ENCODE assay signal across 9 cellular contexts in the genomic region with DNA sequence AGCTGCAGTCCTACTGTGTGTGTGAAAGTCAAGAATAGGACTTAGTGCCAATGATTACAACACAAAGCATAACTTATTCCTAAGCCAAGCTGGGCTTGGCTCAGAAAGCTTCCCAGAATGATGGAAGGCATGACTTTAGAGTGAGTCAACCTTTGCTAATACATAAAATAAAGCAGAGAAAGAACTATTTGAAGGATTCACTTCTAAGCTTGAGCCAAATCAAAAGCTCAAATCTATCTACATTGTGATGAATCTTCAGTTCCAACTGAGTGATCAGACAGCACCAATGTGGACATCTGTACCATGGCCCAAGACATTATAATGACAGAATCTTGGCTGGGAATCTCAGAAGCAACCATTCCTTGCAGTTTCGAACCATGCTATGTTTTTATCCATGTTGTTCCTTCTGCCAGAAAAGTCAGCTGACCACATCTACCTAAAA. TPM values are rescaled to one million over a fixed set of nuclear protein-coding genes. Genes with fewer than 3 reads are reported as not detected.
A peak's percentile ranks its signal among the peaks of the same experiment; 100 is the strongest.
DNase-seq lines count a peak whose midpoint lies in the region; ATAC-seq, FAIRE-seq and TF ChIP-seq lines count a peak whose summit lies in the region.
"Had no signal": no experiment of that assay in that cellular context is flagged by ENCODE, and none has a peak within 500 bp of the region (broad histone marks: within the 10 kb centered on the region; RNA-seq: fewer than 3 reads in every experiment).

No MANE protein-coding gene starts in this region.

- DNase-seq in stimulated activated naive CD8-positive, alpha-beta T cell treated with anti-CD3 and anti-CD28 coated beads, Interleukin-15, Interleukin-2, amounts not matched to agents 100 U/mL and 50 U/mL, for 24 hours, result no peak
- peak; percentile 94 for DNase-seq in amniotic epithelial cell (ENCODE audit: low read depth)
- DNase-seq in iris pigment epithelial cell (ENCODE audit: low read depth), result peak; percentile 92
- DNase-seq in DMS 273 treated with DMSO at 0.1 percent for 48 hours (lab: John Stamatoyannopoulos, UW), result no peak
- no peak for DNase-seq in HepG2 (ENCODE audit: low spot score)
- DNase-seq in GM13977 (ENCODE audit: low spot score), result no peak
- DNase-seq: NCI-H187 had no signal

- no peaks in the 10 kb centered on the region for H3K9me3 Mint-ChIP-seq in stimulated activated naive CD8-positive, alpha-beta T cell treated with anti-CD3 and anti-CD28 coated beads, Interleukin-15, Interleukin-2, amounts not matched to agents 100 ng/mL and 50 ng/mL, for 24 hours

- no peak for TF ChIP-seq POLR2A in HepG2 (IDR thresholded peaks at IDR 0.05; ENCODE audit: insufficient read depth in 1 of 2, low read depth in 2 of 2, low read length in 2 of 2)

- H4K20me1 ChIP-seq in HepG2 (ENCODE audit: insufficient read depth, low read length), result no peaks in the 10 kb centered on the region

- POLR2A ChIA-PET in HepG2 (lab: Yijun Ruan, JAX), result no interaction called here

- TF ChIP-seq EP300 in HepG2 (IDR thresholded peaks at IDR 0.05; ENCODE audit: low read depth in 2 of 2, low read length in 2 of 2) (no peak), HepG2 (CRISPR knock-in tag; IDR thresholded peaks at IDR 0.05; ENCODE audit: borderline replicate concordance) (no peak)

- FAIRE-seq in HepG2 (lab: Jason Lieb, UNC), result no peak

- H3K27ac Mint-ChIP-seq in stimulated activated naive CD8-positive, alpha-beta T cell treated with anti-CD3 and anti-CD28 coated beads, Interleukin-15, Interleukin-2, amounts not matched to agents 100 ng/mL and 50 ng/mL, for 24 hours, result peak overlapping the region; percentile 100

- H3K27me3 ChIP-seq in HepG2 (ENCODE audit: control insufficient read depth in 1 of 2, insufficient read depth in 2 of 2, low read length in 2 of 2), result no peaks in the 10 kb centered on the region

- no peaks in the 10 kb centered on the region for H3K4me1 ChIP-seq in HepG2 (ENCODE audit: insufficient read depth, low read length)

- no peaks in the 10 kb centered on the region for H3K79me2 ChIP-seq in HepG2 (ENCODE audit: insufficient read depth, low read length)

- no peak for TF ChIP-seq RAD21 in HepG2 (CRISPR knock-in tag; IDR thresholded peaks at IDR 0.05)

- H3K9ac ChIP-seq in HepG2 (ENCODE audit: insufficient read depth, low read depth, low read length), result no peak overlapping the region

- H3K4me3 ChIP-seq in HepG2 (replicated peaks in 1 of 3; ENCODE audit: insufficient read depth in 1 of 3, low read depth in 2 of 3, low read length in 3 of 3), result no peak overlapping the region

- intact Hi-C loops in HepG2 (cut with micrococcal nuclease; ENCODE audit: unreplicated experiment), result no loop called here

- peaks cover 7 to 32% of the 10 kb centered on the region in 2 experiments; a peak in 4 of 5 replicates for H3K36me3 ChIP-seq in HepG2 (replicated peaks in 1 of 2; ENCODE audit: control insufficient read depth in 1 of 2, insufficient read depth in 2 of 2, low read length in 2 of 2)

- H3K9me3 ChIP-seq in HepG2 (ENCODE audit: low read length), result no peaks in the 10 kb centered on the region

- H3K4me3 Mint-ChIP-seq in stimulated activated naive CD8-positive, alpha-beta T cell treated with anti-CD3 and anti-CD28 coated beads, Interleukin-15, Interleukin-2, amounts not matched to agents 100 ng/mL and 50 ng/mL, for 24 hours, result peak overlapping the region; percentile 64

- no peak overlapping the region for H3K27ac ChIP-seq in HepG2 (ENCODE audit: extremely low read length, insufficient read depth, low read length)

- no peak for ATAC-seq in stimulated activated naive CD8-positive, alpha-beta T cell treated with anti-CD3 and anti-CD28 coated beads, Interleukin-15, Interleukin-2, amounts not matched to agents 100 U/mL and 50 U/mL, for 24 hours
- ATAC-seq in GM21825 (IDR thresholded peaks at IDR 0.05; ENCODE audit: unreplicated experiment), result no peak
- no peak for ATAC-seq in HepG2

- WGBS in HepG2 (ENCODE audit: low lambda C conversion rate), result 100% methylated on average over 1 of the region's 1 CpG

- peaks cover 90% of the 10 kb centered on the region for H3K4me1 Mint-ChIP-seq in stimulated activated naive CD8-positive, alpha-beta T cell treated with anti-CD3 and anti-CD28 coated beads, Interleukin-15, Interleukin-2, amounts not matched to agents 100 ng/mL and 50 ng/mL, for 24 hours (ENCODE audit: low read depth)

- no peak overlapping the region for H3K4me2 ChIP-seq in HepG2 (ENCODE audit: low read depth, low read length)

- no peaks in the 10 kb centered on the region for H3K27me3 Mint-ChIP-seq in stimulated activated naive CD8-positive, alpha-beta T cell treated with anti-CD3 and anti-CD28 coated beads, Interleukin-15, Interleukin-2, amounts not matched to agents 100 ng/mL and 50 ng/mL, for 24 hours

- no TSS peak for BruUV-seq in HepG2 (replicated peaks; lab: Mats Ljungman, UMichigan)

- no peak for TF ChIP-seq CTCF in HepG2 (CRISPR knock-in tag; IDR thresholded peaks at IDR 0.05)
- no peak for TF ChIP-seq CTCF in GM13977 (IDR thresholded peaks at IDR 0.05; ENCODE audit: extremely low read depth, insufficient read depth, missing control alignments)

- CTCF ChIA-PET in HepG2 (lab: Yijun Ruan, JAX; ENCODE audit: low intra/inter-chr PET ratio, low total read pairs), result no interaction called here

- peaks cover 55% of the 10 kb centered on the region for H3K36me3 Mint-ChIP-seq in stimulated activated naive CD8-positive, alpha-beta T cell treated with anti-CD3 and anti-CD28 coated beads, Interleukin-15, Interleukin-2, amounts not matched to agents 100 ng/mL and 50 ng/mL, for 24 hours (ENCODE audit: low read depth)

- H2AFZ ChIP-seq in HepG2 (ENCODE audit: low read length), result no peak overlapping the region

- in situ Hi-C loops in HepG2 (cut with HindIII; ENCODE audit: extremely low pct_ligation_motif_present, low pct_unique_long_range_greater_than_20kb), result no loop called here
- in situ Hi-C loops in GM13977 (cut with MboI; ENCODE audit: low pct_unique_long_range_greater_than_20kb, low sequenced_read_pairs, unreplicated experiment), result no loop called here

TF ChIP-seq in HepG2, 621 proteins besides CTCF, POLR2A, EP300 and RAD21 (continues in another document):
- no peak for TF ChIP-seq REXO4 (CRISPR knock-in tag; IDR thresholded peaks at IDR 0.05; ENCODE audit: borderline replicate concordance)
- no peak for TF ChIP-seq ZNF235 (CRISPR knock-in tag; IDR thresholded peaks at IDR 0.05; ENCODE audit: borderline replicate concordance)
- TF ChIP-seq ZSCAN20 (CRISPR knock-in tag; IDR thresholded peaks at IDR 0.05; ENCODE audit: borderline replicate concordance), result no peak
- no peak for TF ChIP-seq ZNF460 (CRISPR knock-in tag; IDR thresholded peaks at IDR 0.05; ENCODE audit: borderline replicate concordance)
- TF ChIP-seq NRL (CRISPR knock-in tag; IDR thresholded peaks at IDR 0.05; ENCODE audit: borderline replicate concordance), result no peak
- no peak for TF ChIP-seq GATA4 (IDR thresholded peaks at IDR 0.05; ENCODE audit: borderline replicate concordance, low read depth)
- no peak for TF ChIP-seq TOPORS (CRISPR knock-in tag; IDR thresholded peaks at IDR 0.05)

RNA-seq across cellular contexts. Expression of gene SMG6, which starts 41.4 kb away (rescaled TPM):
- 14.6 and 15.4 TPM in 2 replicates for total RNA-seq in HepG2 (2016; rRNA removed; fragmentation: Illumina TruSeq; extraction: Trizol)
- total RNA-seq in HepG2 (2016; cell fraction: cytosol; rRNA removed; fragmentation: Illumina TruSeq; extraction: Trizol; ENCODE audit: low read depth), result 2.2 and 3.5 TPM in 2 replicates
- total RNA-seq in HepG2 (2016; cell fraction: insoluble cytoplasmic fraction; rRNA removed; fragmentation: Illumina TruSeq; extraction: Trizol), result 11.0 and 14.8 TPM in 2 replicates
- total RNA-seq in HepG2 (2016; cell fraction: membrane; rRNA removed; fragmentation: Illumina TruSeq; extraction: Trizol), result 6.6 and 7.0 TPM in 2 replicates
- 13.5 and 16.7 TPM in 2 replicates for total RNA-seq in HepG2 (2016; cell fraction: nucleus; rRNA removed; fragmentation: Illumina TruSeq; extraction: Trizol)
- 4.6 and 5.8 TPM in 2 replicates for polyA plus RNA-seq in HepG2 (2011; rRNA removed)
- 4.1 and 4.8 TPM in 2 replicates for polyA plus RNA-seq in HepG2 (2011; cell fraction: cytosol; rRNA removed)
- 16.8 and 17.7 TPM in 2 replicates for polyA plus RNA-seq in HepG2 (2011; cell fraction: nucleus; rRNA removed)
- polyA plus RNA-seq in HepG2 (2012), result 9.1 and 10.3 TPM in 2 replicates
- polyA plus RNA-seq in HepG2 (2016; cell fraction: cytosol; fragmentation: Illumina TruSeq; extraction: Trizol; ENCODE audit: low read depth), result 2.3 and 2.7 TPM in 2 replicates
- 14.7 and 21.4 TPM in 2 replicates for polyA plus RNA-seq in HepG2 (2016; cell fraction: insoluble cytoplasmic fraction; fragmentation: Illumina TruSeq; extraction: Trizol; ENCODE audit: low read depth)
- polyA plus RNA-seq in HepG2 (2016; cell fraction: membrane; fragmentation: Illumina TruSeq; extraction: Trizol; ENCODE audit: low read depth), result 6.2 and 6.9 TPM in 2 replicates
- polyA plus RNA-seq in HepG2 (2016; cell fraction: nucleus; fragmentation: Illumina TruSeq; extraction: Trizol; ENCODE audit: insufficient read depth, low read depth), result 18.3 and 27.9 TPM in 2 replicates
- 14.2 and 22.5 TPM in 2 replicates for polyA minus RNA-seq in HepG2 (2011; rRNA and poly(A)+ RNA removed; ENCODE audit: low replicate concordance)
- 4.9 and 7.2 TPM in 2 replicates for polyA minus RNA-seq in HepG2 (2011; cell fraction: cytosol; rRNA and poly(A)+ RNA removed)
- polyA minus RNA-seq in HepG2 (2011; cell fraction: nucleus; rRNA and poly(A)+ RNA removed), result 12.0 and 15.0 TPM in 2 replicates

RNA-seq across cellular contexts. Expression of gene SRR, which starts 41.6 kb away (rescaled TPM):
- total RNA-seq in HepG2 (2016; rRNA removed; fragmentation: Illumina TruSeq; extraction: Trizol), result 3.6 and 8.5 TPM in 2 replicates
- total RNA-seq in HepG2 (2016; cell fraction: cytosol; rRNA removed; fragmentation: Illumina TruSeq; extraction: Trizol; ENCODE audit: low read depth), result 1.7 and 4.0 TPM in 2 replicates
- 5.4 and 6.1 TPM in 2 replicates for total RNA-seq in HepG2 (2016; cell fraction: insoluble cytoplasmic fraction; rRNA removed; fragmentation: Illumina TruSeq; extraction: Trizol)
- total RNA-seq in HepG2 (2016; cell fraction: membrane; rRNA removed; fragmentation: Illumina TruSeq; extraction: Trizol), result 1.9 and 2.4 TPM in 2 replicates
- 2.2 and 2.6 TPM in 2 replicates for total RNA-seq in HepG2 (2016; cell fraction: nucleus; rRNA removed; fragmentation: Illumina TruSeq; extraction: Trizol)
- 6.3 and 7.8 TPM in 2 replicates for polyA plus RNA-seq in HepG2 (2011; rRNA removed)
- 4.6 and 6.7 TPM in 2 replicates for polyA plus RNA-seq in HepG2 (2011; cell fraction: cytosol; rRNA removed)
- polyA plus RNA-seq in HepG2 (2011; cell fraction: nucleus; rRNA removed), result 0.76 and 1.3 TPM in 2 replicates
- 6.7 and 10.7 TPM in 2 replicates for polyA plus RNA-seq in HepG2 (2012)
- polyA plus RNA-seq in HepG2 (2016; cell fraction: cytosol; fragmentation: Illumina TruSeq; extraction: Trizol; ENCODE audit: low read depth), result 1.5 and 2.2 TPM in 2 replicates
- 5.5 and 6.6 TPM in 2 replicates for polyA plus RNA-seq in HepG2 (2016; cell fraction: insoluble cytoplasmic fraction; fragmentation: Illumina TruSeq; extraction: Trizol; ENCODE audit: low read depth)
- 1.6 and 2.8 TPM in 2 replicates for polyA plus RNA-seq in HepG2 (2016; cell fraction: membrane; fragmentation: Illumina TruSeq; extraction: Trizol; ENCODE audit: low read depth)
- 2.5 and 4.3 TPM in 2 replicates for polyA plus RNA-seq in HepG2 (2016; cell fraction: nucleus; fragmentation: Illumina TruSeq; extraction: Trizol; ENCODE audit: insufficient read depth, low read depth)
- polyA minus RNA-seq in HepG2 (2011; rRNA and poly(A)+ RNA removed; ENCODE audit: low replicate concordance), result 3.6 and 8.4 TPM in 2 replicates
- polyA minus RNA-seq in HepG2 (2011; cell fraction: cytosol; rRNA and poly(A)+ RNA removed), result 4.0 and 4.8 TPM in 2 replicates
- polyA minus RNA-seq in HepG2 (2011; cell fraction: nucleus; rRNA and poly(A)+ RNA removed), result 2.6 and 2.7 TPM in 2 replicates

Comparison
In these comparisons a context has a peak if more than half of its experiments do, and no peak if none do; other contexts are left out.
1. DNase-seq: peak in amniotic epithelial cell (single experiment) and iris pigment epithelial cell (single experiment); none in stimulated activated naive CD8-positive, alpha-beta T cell treated with anti-CD3 and anti-CD28 coated beads, Interleukin-15, Interleukin-2, amounts not matched to agents 100 U/mL and 50 U/mL, for 24 hours (single experiment), DMS 273 treated with DMSO at 0.1 percent for 48 hours (single experiment), HepG2 (single experiment) and GM13977 (single experiment).